ENCODE assay signal across 8 cellular contexts in genomic region chr14:57317248-57317833, GRCh38. TPM values are rescaled to one million over a fixed set of nuclear protein-coding genes. Genes with fewer than 3 reads are reported as not detected.
A peak's percentile ranks its signal among the peaks of the same experiment; 100 is the strongest.
DNase-seq lines count a peak whose midpoint lies in the region; ATAC-seq, FAIRE-seq and TF ChIP-seq lines count a peak whose summit lies in the region.

No MANE protein-coding gene starts in this region.

- H3K9ac ChIP-seq in OCI-LY1 (ENCODE audit: low read length) = no peak overlapping the region

- no peaks in the 10 kb centered on the region for H3K9me3 ChIP-seq in OCI-LY1 (ENCODE audit: low read length)
- no peaks in the 10 kb centered on the region for H3K9me3 ChIP-seq in esophagus squamous epithelium

- peak; percentile 65 for DNase-seq in HuH-7 (ENCODE audit: low spot score)
- DNase-seq in activated T-cell treated with anti-CD3 and anti-CD28 coated beads for 48 hours (ENCODE audit: low read depth) = peak; percentile 47
- no peak for DNase-seq in esophagus squamous epithelium (lab: John Stamatoyannopoulos, UW)
- DNase-seq in stimulated activated naive CD4-positive, alpha-beta T cell treated with Interleukin-2 at 50 U/mL for 16 hours (lab: John Stamatoyannopoulos, UW) = peak; percentile 47

- H3K4me1 ChIP-seq in OCI-LY1 (ENCODE audit: insufficient read depth, low read length, severe bottlenecking) (no peaks in the 10 kb centered on the region), esophagus squamous epithelium (no peaks in the 10 kb centered on the region)

- no peaks in the 10 kb centered on the region for H3K9me3 Mint-ChIP-seq in nephron

- H3K9me2 ChIP-seq in OCI-LY1 (ENCODE audit: low read depth, low read length) = no peaks in the 10 kb centered on the region

- H3K27me3 ChIP-seq in OCI-LY1 (ENCODE audit: insufficient read depth, low read length) (no peaks in the 10 kb centered on the region), esophagus squamous epithelium (peaks cover 0 to 25% (median 0%) of the 10 kb centered on the region in 4 donors)

- H3K4me3 Mint-ChIP-seq in nephron = no peak overlapping the region

- H3K4me3 ChIP-seq in OCI-LY1 (ENCODE audit: low read depth, low read length, poor library complexity, severe bottlenecking) (no peak overlapping the region), esophagus squamous epithelium (no peak overlapping the region)

- TF ChIP-seq POLR2A in esophagus squamous epithelium (IDR thresholded peaks at IDR 0.05) = no peak

- no peak overlapping the region for H3K27ac Mint-ChIP-seq in nephron

- ATAC-seq in GM18502 (IDR thresholded peaks at IDR 0.05; ENCODE audit: poor library complexity, unreplicated experiment) = peak; percentile 65

- no peaks in the 10 kb centered on the region for H4K20me1 ChIP-seq in OCI-LY1 (ENCODE audit: insufficient read depth, low read length)

- H3K36me3 Mint-ChIP-seq in nephron (ENCODE audit: low read depth) = no peaks in the 10 kb centered on the region

- H3K36me3 ChIP-seq in OCI-LY1 (ENCODE audit: insufficient read depth, low read length) (no peaks in the 10 kb centered on the region), esophagus squamous epithelium (no peaks in the 10 kb centered on the region)

- H3F3A ChIP-seq in OCI-LY1 (ENCODE audit: insufficient read depth, low read length) = no peaks in the 10 kb centered on the region

- intact Hi-C loops in esophagus squamous epithelium (cut with DNase I) = loop anchor here (10.0 kb wide), 1 partner anchor 823 kb away; no protein-coding TSS in a partner anchor

- no peak overlapping the region for H3K27ac ChIP-seq in OCI-LY1 (ENCODE audit: low read depth, low read length, poor library complexity, severe bottlenecking)
- no peak overlapping the region for H3K27ac ChIP-seq in esophagus squamous epithelium

- TF ChIP-seq CTCF in OCI-LY1 (IDR thresholded peaks at IDR 0.05; ENCODE audit: low read length) = peak; percentile 88
- TF ChIP-seq CTCF in esophagus squamous epithelium (IDR thresholded peaks at IDR 0.05) = peak; percentile 65 to 81 (median 74)
- TF ChIP-seq CTCF in nephron (IDR thresholded peaks at IDR 0.05; ENCODE audit: unreplicated experiment in 3 of 3) = peak; percentile 82 to 95 (median 89)

- no peak overlapping the region for H2AFZ ChIP-seq in OCI-LY1 (ENCODE audit: low read length)

- FAIRE-seq in A204.1 (lab: Jason Lieb, UNC) = peak; percentile 95

- no peak overlapping the region for H3K4me2 ChIP-seq in OCI-LY1 (ENCODE audit: low read length)

- no peaks in the 10 kb centered on the region for H3K27me3 Mint-ChIP-seq in nephron (ENCODE audit: low read depth)

- no peaks in the 10 kb centered on the region for H3K79me2 ChIP-seq in OCI-LY1 (ENCODE audit: insufficient read depth, low read length)

- WGBS in esophagus squamous epithelium, 2 donors = 0% methylated on average over 3 of the region's 3 CpGs

- no peaks in the 10 kb centered on the region for H3K4me1 Mint-ChIP-seq in nephron

RNA-seq across cellular contexts. Expression of gene AP5M1, which starts 48.6 kb away (rescaled TPM):
- total RNA-seq in esophagus squamous epithelium = 10 to 100 TPM; 24.1 to 34.2 (median 31.7) TPM

RNA-seq across cellular contexts. Expression of gene EXOC5, which starts 48.6 kb away (rescaled TPM):
- total RNA-seq in esophagus squamous epithelium = 10 to 100 TPM; 31.4 to 38.5 (median 38.0) TPM
